1 cellular context compared by ENCODE assay signal in the genomic region with DNA sequence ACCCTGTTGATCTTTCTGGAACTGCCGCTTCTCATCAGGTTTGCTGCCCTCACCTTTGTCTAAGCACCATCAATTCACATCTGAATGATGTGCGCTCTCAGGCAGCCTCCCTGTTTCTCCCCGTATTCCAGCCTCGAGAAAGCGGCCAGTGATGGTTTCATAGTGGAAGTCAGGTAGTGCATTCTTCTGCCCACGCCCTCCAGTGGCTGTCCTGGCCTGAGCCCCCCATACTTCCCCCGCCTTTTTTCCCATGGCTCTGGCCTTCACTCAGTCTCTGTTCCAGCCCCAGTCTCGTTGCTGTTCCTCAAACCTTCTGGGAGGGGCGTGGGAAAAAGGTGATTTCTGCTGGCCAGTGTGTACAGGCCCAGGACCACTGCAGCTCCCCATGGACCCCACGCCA.
TF ChIP-seq lines count a peak whose summit lies in the region.

No MANE protein-coding gene starts in this region.

TF ChIP-seq in HCT116, 20 proteins besides CTCF, POLR2A, EP300 and RAD21:
- TF ChIP-seq ZBTB33 (IDR thresholded peaks at IDR 0.05; ENCODE audit: extremely low read depth, insufficient replicate concordance, low read length) (no peak), SRF (IDR thresholded peaks at IDR 0.05; ENCODE audit: low read depth) (no peak), ZNF274 (IDR thresholded peaks at IDR 0.05; ENCODE audit: low read depth, low read length) (no peak), TCF7L2 (IDR thresholded peaks at IDR 0.05; ENCODE audit: borderline replicate concordance, extremely low read depth, insufficient read depth, insufficient read length) (no peak), CBX3 (IDR thresholded peaks at IDR 0.05; ENCODE audit: low read depth) (no peak)
- TF ChIP-seq, protein P1, sequence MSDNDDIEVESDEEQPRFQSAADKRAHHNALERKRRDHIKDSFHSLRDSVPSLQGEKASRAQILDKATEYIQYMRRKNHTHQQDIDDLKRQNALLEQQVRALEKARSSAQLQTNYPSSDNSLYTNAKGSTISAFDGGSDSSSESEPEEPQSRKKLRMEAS (IDR thresholded peaks at IDR 0.05) = no peak
